Comparison of ENCODE assay signal across 20 cellular contexts in genomic region chr2:84940836-84941412, GRCh38. TPM values are rescaled to one million over a fixed set of nuclear protein-coding genes. Genes with fewer than 3 reads are reported as not detected.
A peak's percentile ranks its signal among the peaks of the same experiment; 100 is the strongest.
DNase-seq lines count a peak whose midpoint lies in the region; ATAC-seq and TF ChIP-seq lines count a peak whose summit lies in the region.
"Had no signal": no experiment of that assay in that cellular context is flagged by ENCODE, and none has a peak within 500 bp of the region (broad histone marks: within the 10 kb centered on the region; RNA-seq: fewer than 3 reads in every experiment).

No MANE protein-coding gene starts in this region.

- H3K27me3 Mint-ChIP-seq in T-helper 1 cell treated with Interleukin-12 subunit alpha and Interleukin-12 subunit beta and Interleukin-4 antibody, amounts not matched to agents 30 μg/mL and 1 μg/mL, for 36 hours (ENCODE audit: low read depth), result no peaks in the 10 kb centered on the region
- H3K27me3 Mint-ChIP-seq in WTC11 (ENCODE audit: low read depth), result no peaks in the 10 kb centered on the region; the same call in 1 of the 2 replicates
- H3K27me3 Mint-ChIP-seq: type B pancreatic cell had no signal

- peaks cover 57% of the 10 kb centered on the region for H3K4me1 Mint-ChIP-seq in T-helper 1 cell treated with Interleukin-12 subunit alpha and Interleukin-12 subunit beta and Interleukin-4 antibody, amounts not matched to agents 30 μg/mL and 1 μg/mL, for 36 hours (ENCODE audit: low read depth)
- peaks cover 26% of the 10 kb centered on the region for H3K4me1 Mint-ChIP-seq in WTC11

- H3K36me3 Mint-ChIP-seq in T-helper 1 cell treated with Interleukin-12 subunit alpha and Interleukin-12 subunit beta and Interleukin-4 antibody, amounts not matched to agents 30 μg/mL and 1 μg/mL, for 36 hours (ENCODE audit: low read depth), result peaks cover 19% of the 10 kb centered on the region
- H3K36me3 Mint-ChIP-seq in WTC11, result no peaks in the 10 kb centered on the region
- H3K36me3 Mint-ChIP-seq: CD8-positive, alpha-beta T cell; type B pancreatic cell had no signal

- no peaks in the 10 kb centered on the region for H3K9me3 Mint-ChIP-seq in T-helper 1 cell treated with Interleukin-12 subunit alpha and Interleukin-12 subunit beta and Interleukin-4 antibody, amounts not matched to agents 30 μg/mL and 1 μg/mL, for 36 hours
- H3K9me3 Mint-ChIP-seq in WTC11, result no peaks in the 10 kb centered on the region
- H3K9me3 Mint-ChIP-seq: CD8-positive, alpha-beta T cell; T-helper 2 cell treated with Interferon-gamma antibody and Interleukin-4, amounts not matched to agents 5 μg/mL and 100 μg/mL, for 36 hours; type B pancreatic cell had no signal

- H3K9me3 ChIP-seq in neutrophil, result no peaks in the 10 kb centered on the region
- H3K9me3 ChIP-seq in sigmoid colon, result no peaks in the 10 kb centered on the region
- H3K9me3 ChIP-seq: ovary had no signal

- H3K4me3 ChIP-seq in neutrophil (ENCODE audit: low read depth in 1 of 2, low read length in 1 of 2), result no peak overlapping the region
- H3K4me3 ChIP-seq in sigmoid colon, result no peak overlapping the region
- H3K4me3 ChIP-seq: ovary had no signal

- H3K27ac ChIP-seq in neutrophil (peak overlapping the region; percentile 81), sigmoid colon (no peak overlapping the region)
- H3K27ac ChIP-seq: ovary had no signal

- WGBS in sigmoid colon, 2 donors, result 14 to 58% methylated on average over 3 of the region's 3 CpGs

- no peak for TF ChIP-seq EP300 in sigmoid colon (IDR thresholded peaks at IDR 0.05)

- peaks cover 34 to 47% of the 10 kb centered on the region in 2 experiments for H3K4me1 ChIP-seq in neutrophil (ENCODE audit: control insufficient read depth in 1 of 2, insufficient read depth in 1 of 2, low read depth in 1 of 2, low read length in 1 of 2)
- no peaks in the 10 kb centered on the region for H3K4me1 ChIP-seq in sigmoid colon

- H3K36me3 ChIP-seq in neutrophil (no peaks in the 10 kb centered on the region), sigmoid colon (no peaks in the 10 kb centered on the region)
- H3K36me3 ChIP-seq: ovary had no signal

- H3K4me3 Mint-ChIP-seq in T-helper 1 cell treated with Interleukin-12 subunit alpha and Interleukin-12 subunit beta and Interleukin-4 antibody, amounts not matched to agents 30 μg/mL and 1 μg/mL, for 36 hours, result no peak overlapping the region
- H3K4me3 Mint-ChIP-seq in WTC11, result no peak overlapping the region
- H3K4me3 Mint-ChIP-seq: type B pancreatic cell had no signal

- peak; percentile 13; the same call in 1 of the 2 replicates for ATAC-seq in WTC11
- no peak for ATAC-seq in HG03025 (IDR thresholded peaks at IDR 0.05; ENCODE audit: low FRiP score, unreplicated experiment)
- ATAC-seq: CD8-positive, alpha-beta T cell; HepG2; Right ventricle myocardium inferior had no signal

- intact Hi-C loops in sigmoid colon (cut with DNase I), result no loop called here

- TF ChIP-seq POLR2A in sigmoid colon (IDR thresholded peaks at IDR 0.05), result no peak

- no peak for TF ChIP-seq CTCF in WTC11 (IDR thresholded peaks at IDR 0.05)
- no peak for TF ChIP-seq CTCF in neutrophil (IDR thresholded peaks at IDR 0.05)
- no peak for TF ChIP-seq CTCF in sigmoid colon (IDR thresholded peaks at IDR 0.05)

- no peaks in the 10 kb centered on the region for H3K27me3 ChIP-seq in neutrophil
- no peaks in the 10 kb centered on the region for H3K27me3 ChIP-seq in sigmoid colon
- H3K27me3 ChIP-seq: ovary had no signal

- H3K27ac Mint-ChIP-seq in T-helper 1 cell treated with Interleukin-12 subunit alpha and Interleukin-12 subunit beta and Interleukin-4 antibody, amounts not matched to agents 30 μg/mL and 1 μg/mL, for 36 hours, result peak overlapping the region; percentile 36
- H3K27ac Mint-ChIP-seq in WTC11, result no peak overlapping the region; the same call in 1 of the 2 replicates
- H3K27ac Mint-ChIP-seq: type B pancreatic cell had no signal

- POLR2A ChIA-PET in WTC11 (lab: Charles Lee), result interaction anchor here (0.8 kb wide), 1 partner anchor 35 kb away, joined by 3 read pairs; no protein-coding TSS in a partner anchor

- DNase-seq in T-helper 1 cell (no peak), MV-4-11 (lab: John Stamatoyannopoulos, UW) (peak; percentile 72), WTC11 (ENCODE audit: low spot score) (no peak), sigmoid colon (no peak), NCI-H82 (lab: John Stamatoyannopoulos, UW) (no peak)
- DNase-seq: 8988T; activated T-cell treated with anti-CD3 and anti-CD28 coated beads for 4 hours; CD8-positive, alpha-beta T cell; central memory CD4-positive, alpha-beta T cell; NCI-H1105; NCI-H748 treated with DMSO at 0.1 percent for 48 hours; ovary; stimulated activated CD4-positive, alpha-beta T cell treated with anti-CD3 and anti-CD28 coated beads, Interleukin-4, amount 100 ng/mL, for 4 hours had no signal

- CTCF ChIA-PET in WTC11 (lab: Charles Lee), result interaction anchor here (1.0 to 4.9 kb wide), 4 partner anchors 15 to 200 kb away, joined by 3 to 39 read pairs (median 7); no protein-coding TSS in a partner anchor

TF ChIP-seq in WTC11, 78 proteins besides CTCF, POLR2A, EP300 and RAD21:
- TF ChIP-seq PREB (CRISPR knock-in tag; IDR thresholded peaks at IDR 0.05; ENCODE audit: borderline replicate concordance) (no peak), HMGA2 (CRISPR knock-in tag; IDR thresholded peaks at IDR 0.05) (no peak), ATF1 (CRISPR knock-in tag; IDR thresholded peaks at IDR 0.05) (no peak)

RNA-seq across cellular contexts. Expression of gene KCMF1, which starts 30.0 kb away (rescaled TPM):
- total RNA-seq in WTC11 (2021) (114 to 118 TPM (median 117 TPM) in 3 replicates), sigmoid colon (10 to 100 TPM; 35.7 to 64.5 (median 39.6) TPM)
- 10 to 100 TPM; 44.6 to 73.1 (median 64.3) TPM for polyA plus RNA-seq in sigmoid colon

RNA-seq across cellular contexts. Expression of gene TMSB10, which starts 35.5 kb away (rescaled TPM):
- 869 to 943 TPM (median 911 TPM) in 3 replicates for total RNA-seq in WTC11 (2021)
- total RNA-seq in sigmoid colon, result 1,000 to 10,000 TPM; 1,887 to 2,459 (median 2,033) TPM
- 1,000 to 10,000 TPM; 3,723 to 4,314 (median 4,173) TPM for polyA plus RNA-seq in sigmoid colon
